ENCODE assay signal across 9 cellular contexts in genomic region chr1:30778156-30778978, GRCh38. TPM values are rescaled to one million over a fixed set of nuclear protein-coding genes. Genes with fewer than 3 reads are reported as not detected.
DNase-seq lines count a peak whose midpoint lies in the region; ATAC-seq lines count a peak whose summit lies in the region.
"Had no signal": no experiment of that assay in that cellular context is flagged by ENCODE, and none has a peak within 500 bp of the region (broad histone marks: within the 10 kb centered on the region; RNA-seq: fewer than 3 reads in every experiment).

No MANE protein-coding gene starts in this region.

- ATAC-seq in naive thymus-derived CD4-positive, alpha-beta T cell = peak; percentile 12
- ATAC-seq in GM21576 (IDR thresholded peaks at IDR 0.05; ENCODE audit: unreplicated experiment) = no peak

- H3K27ac ChIP-seq in naive thymus-derived CD4-positive, alpha-beta T cell (ENCODE audit: low read depth, low read length) = peak overlapping the region; percentile 28

- H3K36me3 Mint-ChIP-seq in naive thymus-derived CD4-positive, alpha-beta T cell = no peaks in the 10 kb centered on the region
- no peaks in the 10 kb centered on the region for H3K36me3 Mint-ChIP-seq in activated naive CD4-positive, alpha-beta T cell treated with anti-CD3 and anti-CD28 coated beads, Interleukin-2, amount 10 ng/mL, durations not matched to agents 7 days and 5 days

- intact Hi-C loops in naive thymus-derived CD4-positive, alpha-beta T cell (cut with micrococcal nuclease) = loop anchor here in 1 of 2 donors (2.0 kb wide), 1 partner anchor 22 kb away; the partner anchor contains the start of gene LAPTM5

- CTCF ChIA-PET in naive thymus-derived CD4-positive, alpha-beta T cell (lab: Charles Lee) = interaction anchor here (0.7 to 7.0 kb wide), 8 partner anchors 9 to 58 kb away, joined by 3 to 149 read pairs (median 42); partner anchors contain the start of genes LAPTM5 and MATN1
- CTCF ChIA-PET in activated naive CD4-positive, alpha-beta T cell treated with anti-CD3 and anti-CD28 coated beads, Interleukin-2, amount 10 ng/mL, durations not matched to agents 7 days and 5 days (lab: Charles Lee) = interaction anchor here (0.8 to 14.4 kb wide), 8 partner anchors 10 to 134 kb away, joined by 3 to 465 read pairs (median 6); partner anchors contain the start of genes LAPTM5 and MATN1

- H3K4me1 Mint-ChIP-seq in naive thymus-derived CD4-positive, alpha-beta T cell = peaks cover 0 to 22% (median 14%) of the 10 kb centered on the region in 7 donors
- peaks cover 17% of the 10 kb centered on the region for H3K4me1 Mint-ChIP-seq in activated naive CD4-positive, alpha-beta T cell treated with anti-CD3 and anti-CD28 coated beads, Interleukin-2, amount 10 ng/mL, durations not matched to agents 7 days and 5 days

- H3K9me3 Mint-ChIP-seq in naive thymus-derived CD4-positive, alpha-beta T cell = peaks cover 0 to 3% (median 0%) of the 10 kb centered on the region in 11 donors
- no peaks in the 10 kb centered on the region for H3K9me3 Mint-ChIP-seq in activated naive CD4-positive, alpha-beta T cell treated with anti-CD3 and anti-CD28 coated beads, Interleukin-2, amount 10 ng/mL, durations not matched to agents 7 days and 5 days

- DNase-seq in NCI-H510A treated with DMSO at 0.1 percent for 48 hours (lab: John Stamatoyannopoulos, UW) (peak; percentile 45), NCI-H510A (lab: John Stamatoyannopoulos, UW) (no peak), NCI-H1092 (lab: John Stamatoyannopoulos, UW) (peak; percentile 54), amniotic epithelial cell (ENCODE audit: low read depth) (peak; percentile 100), activated gamma-delta T cell treated with Interleukin-2 at 50 U/mL for 16 hours (no peak)
- no peak for DNase-seq in naive thymus-derived CD4-positive, alpha-beta T cell
- DNase-seq in activated naive CD4-positive, alpha-beta T cell treated with anti-CD3 and anti-CD28 coated beads, Interleukin-2, amount 10 ng/mL, durations not matched to agents 7 days and 5 days = no peak

- H3K27me3 Mint-ChIP-seq in naive thymus-derived CD4-positive, alpha-beta T cell = peaks cover 0 to 12% (median 0%) of the 10 kb centered on the region in 5 donors
- H3K27me3 Mint-ChIP-seq in activated naive CD4-positive, alpha-beta T cell treated with anti-CD3 and anti-CD28 coated beads, Interleukin-2, amount 10 ng/mL, durations not matched to agents 7 days and 5 days = peaks cover 69% of the 10 kb centered on the region

- H3K27ac Mint-ChIP-seq in naive thymus-derived CD4-positive, alpha-beta T cell = peak overlapping the region in 7 of 9 donors; percentile 3 to 72 (median 24)
- no peak overlapping the region for H3K27ac Mint-ChIP-seq in activated naive CD4-positive, alpha-beta T cell treated with anti-CD3 and anti-CD28 coated beads, Interleukin-2, amount 10 ng/mL, durations not matched to agents 7 days and 5 days

- H3K36me3 ChIP-seq in naive thymus-derived CD4-positive, alpha-beta T cell (ENCODE audit: control insufficient read depth in 2 of 3, insufficient read depth in 3 of 3, low read length in 3 of 3) = no peaks in the 10 kb centered on the region
- H3K36me3 ChIP-seq: neutrophil had no signal

- POLR2A ChIA-PET in naive thymus-derived CD4-positive, alpha-beta T cell (lab: Charles Lee) = interaction anchor here (1.5 to 4.6 kb wide), 6 partner anchors 21 to 58 kb away, joined by 6 to 72 read pairs (median 11); partner anchors contain the start of gene LAPTM5

- no peak overlapping the region for H3K4me3 ChIP-seq in naive thymus-derived CD4-positive, alpha-beta T cell (ENCODE audit: low read length)

- no peaks in the 10 kb centered on the region for H3K27me3 ChIP-seq in naive thymus-derived CD4-positive, alpha-beta T cell (ENCODE audit: control insufficient read depth in 2 of 2, insufficient read depth in 2 of 2, low read length in 2 of 2)
- H3K27me3 ChIP-seq: neutrophil had no signal

- peaks cover 10 to 15% of the 10 kb centered on the region in 2 donors for H3K4me1 ChIP-seq in naive thymus-derived CD4-positive, alpha-beta T cell (ENCODE audit: control insufficient read depth in 2 of 2, insufficient read depth in 2 of 2, low read length in 2 of 2)

- H3K4me3 Mint-ChIP-seq in naive thymus-derived CD4-positive, alpha-beta T cell = no peak overlapping the region
- H3K4me3 Mint-ChIP-seq in activated naive CD4-positive, alpha-beta T cell treated with anti-CD3 and anti-CD28 coated beads, Interleukin-2, amount 10 ng/mL, durations not matched to agents 7 days and 5 days = no peak overlapping the region

- H3K9me3 ChIP-seq in naive thymus-derived CD4-positive, alpha-beta T cell (ENCODE audit: control insufficient read depth in 2 of 3, low read length in 3 of 3) = no peaks in the 10 kb centered on the region
- H3K9me3 ChIP-seq: neutrophil had no signal

RNA-seq across cellular contexts. Expression of gene LAPTM5, which starts 20.8 kb away (rescaled TPM):
- 100 to 1,000 TPM; 464 to 783 (median 647) TPM for total RNA-seq in naive thymus-derived CD4-positive, alpha-beta T cell
- 100 to 1,000 TPM; 551 to 556 TPM for polyA plus RNA-seq in naive thymus-derived CD4-positive, alpha-beta T cell

RNA-seq across cellular contexts. Expression of gene MATN1, which starts 55.0 kb away (rescaled TPM):
- 1 to 10 TPM in 2 of 5 experiments, under 1 TPM in 3; 0.08 to 3.6 (median 0.22) TPM for total RNA-seq in naive thymus-derived CD4-positive, alpha-beta T cell
- not detected for polyA plus RNA-seq in naive thymus-derived CD4-positive, alpha-beta T cell

Comparison
In these comparisons a context has a peak if more than half of its experiments do, and no peak if none do; other contexts are left out.
1. DNase-seq: peak in NCI-H510A treated with DMSO at 0.1 percent for 48 hours (single experiment), NCI-H1092 (single experiment) and amniotic epithelial cell (single experiment); none in NCI-H510A (single experiment), naive thymus-derived CD4-positive, alpha-beta T cell (0 of 9), activated gamma-delta T cell treated with Interleukin-2 at 50 U/mL for 16 hours (single experiment) and activated naive CD4-positive, alpha-beta T cell treated with anti-CD3 and anti-CD28 coated beads, Interleukin-2, amount 10 ng/mL, durations not matched to agents 7 days and 5 days (single experiment).